ENCODE assay signal across 8 cellular contexts in genomic region chr9:136544549-136545064, GRCh38. TPM values are rescaled to one million over a fixed set of nuclear protein-coding genes. Genes with fewer than 3 reads are reported as not detected.
DNase-seq lines count a peak whose midpoint lies in the region; ATAC-seq and TF ChIP-seq lines count a peak whose summit lies in the region.

No MANE protein-coding gene starts in this region.

- H3K36me3 Mint-ChIP-seq in activated naive CD8-positive, alpha-beta T cell treated with anti-CD3 and anti-CD28 coated beads, Interleukin-2, amount 50 U/mL, for 24 hours (ENCODE audit: low read depth): peaks cover 6% of the 10 kb centered on the region

- no peaks in the 10 kb centered on the region for H3K9me3 Mint-ChIP-seq in activated naive CD8-positive, alpha-beta T cell treated with anti-CD3 and anti-CD28 coated beads, Interleukin-2, amount 50 U/mL, for 24 hours

- H3K36me3 ChIP-seq in left ventricle myocardium inferior: no peaks in the 10 kb centered on the region

- peak overlapping the region; percentile 72 for H3K27ac Mint-ChIP-seq in activated naive CD8-positive, alpha-beta T cell treated with anti-CD3 and anti-CD28 coated beads, Interleukin-2, amount 50 U/mL, for 24 hours

- no peak for ATAC-seq in activated naive CD8-positive, alpha-beta T cell treated with anti-CD3 and anti-CD28 coated beads, Interleukin-2, amount 50 U/mL, for 24 hours
- ATAC-seq in HG03175 (IDR thresholded peaks at IDR 0.05; ENCODE audit: unreplicated experiment): no peak

- H3K4me1 ChIP-seq in left ventricle myocardium inferior: peaks cover 80% of the 10 kb centered on the region

- peak overlapping the region; percentile 91 for H3K4me3 Mint-ChIP-seq in activated naive CD8-positive, alpha-beta T cell treated with anti-CD3 and anti-CD28 coated beads, Interleukin-2, amount 50 U/mL, for 24 hours

- no peaks in the 10 kb centered on the region for H3K27me3 Mint-ChIP-seq in activated naive CD8-positive, alpha-beta T cell treated with anti-CD3 and anti-CD28 coated beads, Interleukin-2, amount 50 U/mL, for 24 hours

- H3K9me3 ChIP-seq in left ventricle myocardium inferior (replicated peaks): no peaks in the 10 kb centered on the region

- DNase-seq in GM10266 (ENCODE audit: extremely low spot score): peak; percentile 85
- peak; percentile 25 for DNase-seq in RPMI7951 (ENCODE audit: low read depth)
- peak; percentile 75 for DNase-seq in activated naive CD8-positive, alpha-beta T cell treated with anti-CD3 and anti-CD28 coated beads, Interleukin-2, amount 50 U/mL, for 24 hours
- peak; percentile 78 for DNase-seq in left ventricle myocardium inferior
- peak; percentile 79 to 98 (median 85) for DNase-seq in posterior cingulate gyrus
- no peak for DNase-seq in NCI-H1436 (lab: John Stamatoyannopoulos, UW)
- no peak for DNase-seq in NCI-H146 treated with DMSO at 0.1 percent for 48 hours (lab: John Stamatoyannopoulos, UW; ENCODE audit: unreplicated experiment)

- peak overlapping the region; percentile 98 for H3K4me3 ChIP-seq in left ventricle myocardium inferior

- intact Hi-C loops in left ventricle myocardium inferior (cut with micrococcal nuclease) (no loop called here), posterior cingulate gyrus (cut with DNase I) (loop anchor here (5.0 to 10.0 kb wide), 2 partner anchors 32 to 70 kb away; no protein-coding TSS in a partner anchor)

- no peaks in the 10 kb centered on the region for H3K27me3 ChIP-seq in left ventricle myocardium inferior (ENCODE audit: low read depth)

- TF ChIP-seq CTCF in GM10266 (IDR thresholded peaks at IDR 0.05; ENCODE audit: control insufficient read depth, insufficient read depth, low read depth, missing control alignments) (no peak), left ventricle myocardium inferior (IDR thresholded peaks at IDR 0.05; ENCODE audit: borderline replicate concordance) (no peak)

- peak overlapping the region; percentile 98 for H3K27ac ChIP-seq in left ventricle myocardium inferior (replicated peaks)

- H3K4me1 Mint-ChIP-seq in activated naive CD8-positive, alpha-beta T cell treated with anti-CD3 and anti-CD28 coated beads, Interleukin-2, amount 50 U/mL, for 24 hours: peaks cover 52% of the 10 kb centered on the region

RNA-seq across cellular contexts. Expression of gene NOTCH1, which starts 1.2 kb away (rescaled TPM):
- total RNA-seq in RPMI7951 (2014; rRNA removed; shearing (Covaris generic)): 1.8 and 2.0 TPM in 2 replicates
- total RNA-seq in left ventricle myocardium inferior: 17.6 TPM

Comparison
In these comparisons a context has a peak if more than half of its experiments do, and no peak if none do; other contexts are left out.
1. DNase-seq: peak in GM10266 (single experiment), RPMI7951 (single experiment), activated naive CD8-positive, alpha-beta T cell treated with anti-CD3 and anti-CD28 coated beads, Interleukin-2, amount 50 U/mL, for 24 hours (single experiment), left ventricle myocardium inferior (single experiment) and posterior cingulate gyrus (10 of 10); none in NCI-H1436 (single experiment) and NCI-H146 treated with DMSO at 0.1 percent for 48 hours (single experiment).